8 cellular contexts compared by ENCODE assay signal in genomic region chrX:108199691-108200090, GRCh38.
DNase-seq lines count a peak whose midpoint lies in the region; ATAC-seq and TF ChIP-seq lines count a peak whose summit lies in the region.

No MANE protein-coding gene starts in this region.

- intact Hi-C loops in Panc1 (cut with micrococcal nuclease; ENCODE audit: unreplicated experiment) = no loop called here

- in situ Hi-C loops in Panc1 (cut with HindIII; ENCODE audit: low pct_unique_long_range_greater_than_20kb, low sequenced_read_pairs) = no loop called here

- H3K4me1 ChIP-seq in Panc1 (ENCODE audit: control insufficient read depth, insufficient read depth, low read length) = no peaks in the 10 kb centered on the region; the same call in 1 of the 2 replicates

- CTCF ChIA-PET in Panc1 (lab: Charles Lee) = no interaction called here

- TF ChIP-seq CTCF in Panc1 (IDR thresholded peaks at IDR 0.05) (peak; percentile 72), fibroblast of the aortic adventitia (IDR thresholded peaks at IDR 0.05; ENCODE audit: insufficient read depth, low read length) (peak; percentile 58)

- BruUV-seq in Panc1 (replicated peaks; lab: Mats Ljungman, UMichigan) = no TSS peak

- ATAC-seq in HG02938 (IDR thresholded peaks at IDR 0.05; ENCODE audit: unreplicated experiment) = peak; percentile 70
- no peak for ATAC-seq in Panc1

- no peak overlapping the region for H3K27ac ChIP-seq in Panc1 (ENCODE audit: low read length)

- peak; percentile 15 for DNase-seq in activated CD4-positive, alpha-beta T cell treated with anti-CD3 and anti-CD28 coated beads for 48 hours
- DNase-seq in activated CD4-positive, alpha-beta T cell treated with anti-CD3 and anti-CD28 coated beads for 4 hours = no peak
- DNase-seq in Panc1 (ENCODE audit: low read depth, low spot score) (no peak), fibroblast of the aortic adventitia (ENCODE audit: low read depth) (peak; percentile 57), superior temporal gyrus (ENCODE audit: extremely low spot score) (peak; percentile 37), NCI-H2107 (lab: John Stamatoyannopoulos, UW) (no peak), germinal center (ENCODE audit: low spot score) (no peak)

- H3K9me3 ChIP-seq in Panc1 (ENCODE audit: control insufficient read depth, insufficient read depth, low read depth, low read length) = no peaks in the 10 kb centered on the region

- 0 out of 2 replicates have a peak, but pooled peaks cover 3% of the 10 kb centered on the region for H3K27me3 ChIP-seq in Panc1 (ENCODE audit: control insufficient read depth, insufficient read depth, low read length)

- H3K4me3 ChIP-seq in Panc1 (ENCODE audit: low read depth in 2 of 2, low read length in 2 of 2) (no peak overlapping the region), fibroblast of the aortic adventitia (ENCODE audit: low read depth, low read length) (no peak overlapping the region)

- no peaks in the 10 kb centered on the region for H3K36me3 ChIP-seq in Panc1 (ENCODE audit: control insufficient read depth, insufficient read depth, low read length)

- POLR2A ChIA-PET in Panc1 (lab: Charles Lee) = no interaction called here

Comparison
In these comparisons a context has a peak if more than half of its experiments do, and no peak if none do; other contexts are left out.
1. DNase-seq: peak in activated CD4-positive, alpha-beta T cell treated with anti-CD3 and anti-CD28 coated beads for 48 hours (single experiment), fibroblast of the aortic adventitia (single experiment) and superior temporal gyrus (single experiment); none in activated CD4-positive, alpha-beta T cell treated with anti-CD3 and anti-CD28 coated beads for 4 hours (0 of 2), Panc1 (single experiment), NCI-H2107 (single experiment) and germinal center (single experiment).